In genomic region chr3:184724662-184725061, GRCh38 we compare ENCODE assay signal across 27 cellular contexts.
"Had no signal": no experiment of that assay in that cellular context is flagged by ENCODE, and none has a peak within 500 bp of the region (broad histone marks: within the 10 kb centered on the region; RNA-seq: fewer than 3 reads in every experiment).

No MANE protein-coding gene starts in this region.

- H3K9me3 Mint-ChIP-seq: activated B cell treated with CpG ODN at 0.5 μM for 24 hours; activated CD4-positive, alpha-beta memory T cell treated with anti-CD3 and anti-CD28 coated beads for 36 hours; activated CD4-positive, alpha-beta T cell treated with anti-CD3 and anti-CD28 coated beads, Interleukin-2, amount 10 ng/mL, durations not matched to agents 7 days and 5 days; activated naive CD4-positive, alpha-beta T cell treated with anti-CD3 and anti-CD28 coated beads for 36 hours; activated T-helper 17 cell treated with anti-CD3 and anti-CD28 coated beads, Interleukin-2, amount 50 U/mL, for 72 hours had no signal

- H3K9me3 ChIP-seq: Peyer's patch, SJSA1 had no signal

- H3K36me3 ChIP-seq: brain microvascular endothelial cell, Peyer's patch, SJSA1 had no signal

- DNase-seq: activated B cell treated with CpG ODN at 0.5 μM for 24 hours; activated CD4-positive, alpha-beta memory T cell treated with anti-CD3 and anti-CD28 coated beads for 36 hours; activated CD4-positive, alpha-beta T cell treated with anti-CD3 and anti-CD28 coated beads for 1 hour; activated CD4-positive, alpha-beta T cell treated with anti-CD3 and anti-CD28 coated beads, Interleukin-2, amount 10 ng/mL, durations not matched to agents 7 days and 5 days; activated gamma-delta T cell; activated naive CD4-positive, alpha-beta T cell treated with anti-CD3 and anti-CD28 coated beads for 36 hours; activated T-cell treated with anti-CD3 and anti-CD28 coated beads, Interleukin-2, amount 50 U/mL, for 48 hours; amygdala; brain microvascular endothelial cell; caudate nucleus; Karpas-422; MM.1S; NCI-H1105; NCI-H146; NCI-H1930; NCI-H446; NCI-H524; OCI-M1; Peyer's patch; SHP77; T-helper 2 cell; T1000 had no signal

- H3K27ac ChIP-seq: brain microvascular endothelial cell, Peyer's patch, RWPE1, SJSA1 had no signal

- H3K27me3 Mint-ChIP-seq: activated naive CD8-positive, alpha-beta T cell had no signal

- H3K36me3 Mint-ChIP-seq: activated CD4-positive, alpha-beta memory T cell treated with anti-CD3 and anti-CD28 coated beads for 36 hours; activated naive CD8-positive, alpha-beta T cell had no signal

- H3K27ac Mint-ChIP-seq: activated B cell treated with CpG ODN at 0.5 μM for 24 hours; activated CD4-positive, alpha-beta memory T cell treated with anti-CD3 and anti-CD28 coated beads for 36 hours; activated CD4-positive, alpha-beta T cell treated with anti-CD3 and anti-CD28 coated beads, Interleukin-2, amount 10 ng/mL, durations not matched to agents 7 days and 5 days; activated naive CD4-positive, alpha-beta T cell treated with anti-CD3 and anti-CD28 coated beads for 36 hours; activated naive CD8-positive, alpha-beta T cell; activated T-helper 17 cell treated with anti-CD3 and anti-CD28 coated beads, Interleukin-2, amount 50 U/mL, for 72 hours had no signal

- H3K4me3 Mint-ChIP-seq: activated B cell treated with CpG ODN at 0.5 μM for 24 hours; activated CD4-positive, alpha-beta memory T cell treated with anti-CD3 and anti-CD28 coated beads for 36 hours; activated CD4-positive, alpha-beta T cell treated with anti-CD3 and anti-CD28 coated beads, Interleukin-2, amount 10 ng/mL, durations not matched to agents 7 days and 5 days; activated naive CD4-positive, alpha-beta T cell treated with anti-CD3 and anti-CD28 coated beads for 36 hours; activated naive CD8-positive, alpha-beta T cell; activated T-helper 17 cell treated with anti-CD3 and anti-CD28 coated beads, Interleukin-2, amount 50 U/mL, for 72 hours had no signal

- H3K4me3 ChIP-seq: K562, Peyer's patch, SJSA1 had no signal

- H3K4me1 ChIP-seq: Peyer's patch, SJSA1 had no signal

- H3K4me1 Mint-ChIP-seq: activated B cell treated with CpG ODN at 0.5 μM for 24 hours; activated CD4-positive, alpha-beta T cell treated with anti-CD3 and anti-CD28 coated beads, Interleukin-2, amount 10 ng/mL, durations not matched to agents 7 days and 5 days; activated T-helper 17 cell treated with anti-CD3 and anti-CD28 coated beads, Interleukin-2, amount 50 U/mL, for 72 hours had no signal
